In the genomic region with DNA sequence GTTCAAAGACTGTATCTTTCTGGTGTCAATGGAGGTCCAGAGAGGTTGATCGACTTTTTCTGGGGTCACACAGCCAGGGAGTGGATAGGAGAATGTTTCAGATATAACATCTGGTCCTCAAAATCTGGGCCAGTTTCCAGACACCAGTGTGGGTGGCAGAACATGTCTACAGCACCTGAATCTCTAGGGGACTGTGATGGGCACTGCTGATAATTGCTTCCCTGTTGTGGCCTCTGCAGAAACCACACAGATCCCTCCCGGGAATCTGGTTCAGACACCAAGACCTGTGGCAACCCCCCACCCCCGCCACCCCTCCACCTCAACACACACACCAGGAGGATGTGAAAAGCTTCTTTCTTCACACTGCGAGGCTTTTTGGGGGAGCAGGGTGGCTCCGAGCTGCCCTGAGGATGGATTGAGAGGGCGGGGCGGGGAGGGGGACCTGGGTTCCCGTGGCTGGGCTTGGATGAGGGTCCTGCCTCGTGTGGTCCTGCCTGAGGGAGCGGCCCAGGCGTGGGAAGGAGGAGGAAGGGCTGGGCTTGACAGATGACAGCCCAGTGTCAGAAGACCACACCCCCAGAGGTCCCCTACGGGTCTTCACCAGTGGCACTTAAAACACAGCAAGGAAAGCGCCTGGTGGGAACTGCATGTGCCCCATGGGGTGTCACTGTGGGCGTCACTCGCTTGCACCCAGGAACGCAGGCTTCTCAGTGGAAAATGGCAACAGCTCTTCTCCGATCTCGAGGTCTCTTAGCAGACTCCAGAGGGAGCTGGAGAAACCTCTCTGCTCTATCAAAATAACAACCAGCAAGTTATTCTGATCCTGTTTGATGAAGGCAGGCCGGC, we compare ENCODE assay signal across 1 cellular context.
TF ChIP-seq lines count a peak whose summit lies in the region.

No MANE protein-coding gene starts in this region.

TF ChIP-seq in IMR-90, 13 proteins besides CTCF, POLR2A, EP300 and RAD21 (continued from another document):
- TF ChIP-seq BHLHE40 (IDR thresholded peaks at IDR 0.05; ENCODE audit: low read depth, low read length) = no peak
- no peak for TF ChIP-seq CEBPB (IDR thresholded peaks at IDR 0.05; ENCODE audit: low read depth, low read length)
- no peak for TF ChIP-seq NFE2L2 (IDR thresholded peaks at IDR 0.05; ENCODE audit: low read depth, low read length)
- TF ChIP-seq SMC3 (IDR thresholded peaks at IDR 0.05; ENCODE audit: low read depth, low read length) = no peak
- no peak for TF ChIP-seq MXI1 (IDR thresholded peaks at IDR 0.05; ENCODE audit: borderline replicate concordance, low read depth, low read length)
- TF ChIP-seq RCOR1 (IDR thresholded peaks at IDR 0.05; ENCODE audit: insufficient replicate concordance, low read length) = no peak
- no peak for TF ChIP-seq FOS (IDR thresholded peaks at IDR 0.05; ENCODE audit: low read depth, low read length)
- TF ChIP-seq, protein P1, sequence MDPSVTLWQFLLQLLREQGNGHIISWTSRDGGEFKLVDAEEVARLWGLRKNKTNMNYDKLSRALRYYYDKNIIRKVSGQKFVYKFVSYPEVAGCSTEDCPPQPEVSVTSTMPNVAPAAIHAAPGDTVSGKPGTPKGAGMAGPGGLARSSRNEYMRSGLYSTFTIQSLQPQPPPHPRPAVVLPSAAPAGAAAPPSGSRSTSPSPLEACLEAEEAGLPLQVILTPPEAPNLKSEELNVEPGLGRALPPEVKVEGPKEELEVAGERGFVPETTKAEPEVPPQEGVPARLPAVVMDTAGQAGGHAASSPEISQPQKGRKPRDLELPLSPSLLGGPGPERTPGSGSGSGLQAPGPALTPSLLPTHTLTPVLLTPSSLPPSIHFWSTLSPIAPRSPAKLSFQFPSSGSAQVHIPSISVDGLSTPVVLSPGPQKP (IDR thresholded peaks at IDR 0.05; ENCODE audit: borderline replicate concordance, low read depth, low read length) = no peak
- no peak for TF ChIP-seq USF2 (IDR thresholded peaks at IDR 0.05; ENCODE audit: low read depth, low read length)
- no peak for TF ChIP-seq CHD1 (IDR thresholded peaks at IDR 0.05; ENCODE audit: low read depth, low read length)
